ENCODE assay signal across 1 cellular context in the genomic region with DNA sequence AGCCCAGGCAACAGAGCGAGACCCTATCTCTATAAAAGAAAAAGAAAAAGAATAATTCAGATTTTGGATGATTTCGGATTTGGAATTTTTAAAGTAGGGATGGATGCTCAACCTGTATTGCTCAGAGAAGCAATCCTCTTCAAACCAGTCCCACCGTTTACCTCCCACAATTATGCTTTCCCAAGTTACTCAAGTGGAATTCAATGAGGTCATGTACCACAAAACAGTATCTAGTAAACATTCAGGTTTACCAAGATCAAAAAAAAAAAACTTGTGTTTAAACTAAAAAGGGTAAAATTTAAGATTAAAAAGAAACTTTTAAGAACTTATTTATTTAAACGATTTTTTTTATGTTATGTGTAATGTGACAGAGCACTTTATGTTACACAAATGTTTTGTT.
TF ChIP-seq lines count a peak whose summit lies in the region.

No MANE protein-coding gene starts in this region.

TF ChIP-seq in HepG2, 621 proteins besides CTCF, POLR2A, EP300 and RAD21:
- no peak for TF ChIP-seq LCORL (IDR thresholded peaks at IDR 0.05)
- TF ChIP-seq LCORL (CRISPR knock-in tag; IDR thresholded peaks at IDR 0.05) = no peak
- 0 out of 2 replicates have a peak, but pooled peaks have one; percentile 7 for TF ChIP-seq ATF7 (IDR thresholded peaks at IDR 0.05)
- TF ChIP-seq ATF7 (CRISPR knock-in tag; IDR thresholded peaks at IDR 0.05) = no peak
